In genomic region chr14:93030761-93031160, GRCh38 we compare ENCODE assay signal across 21 cellular contexts.
A peak's percentile ranks its signal among the peaks of the same experiment; 100 is the strongest.
DNase-seq lines count a peak whose midpoint lies in the region; ATAC-seq and TF ChIP-seq lines count a peak whose summit lies in the region.
"Had no signal": no experiment of that assay in that cellular context is flagged by ENCODE, and none has a peak within 500 bp of the region (broad histone marks: within the 10 kb centered on the region; RNA-seq: fewer than 3 reads in every experiment).

No MANE protein-coding gene starts in this region.

- H3K4me3 ChIP-seq in BLaER1 treated with 17β-estradiol and CSF1 and Interleukin-3, amounts not matched to agents 10 nM and 100 nM, result no peak overlapping the region
- H3K4me3 ChIP-seq in esophagus muscularis mucosa (no peak overlapping the region), osteoblast (ENCODE audit: insufficient read depth, low read length) (no peak overlapping the region), suprapubic skin (no peak overlapping the region)

- no peaks in the 10 kb centered on the region for H3K79me2 ChIP-seq in osteoblast (ENCODE audit: insufficient read depth, low read length)

- no peak overlapping the region for H3K9ac ChIP-seq in BLaER1 treated with 17β-estradiol and CSF1 and Interleukin-3, amounts not matched to agents 10 nM and 100 nM

- POLR2A ChIA-PET in RWPE1 (lab: Yijun Ruan, JAX; ENCODE audit: low non-redundant PET), result no interaction called here

- 0 out of 22 replicates have a peak, but pooled peaks cover 0 to 5% (median 0%) of the 10 kb centered on the region in 11 experiments for H3K36me3 ChIP-seq in BLaER1 treated with 17β-estradiol and CSF1 and Interleukin-3, amounts not matched to agents 10 nM and 100 nM
- H3K36me3 ChIP-seq in esophagus muscularis mucosa (no peaks in the 10 kb centered on the region), osteoblast (ENCODE audit: insufficient read depth, low read length) (no peaks in the 10 kb centered on the region), suprapubic skin (no peaks in the 10 kb centered on the region)

- CTCF ChIA-PET in RWPE1 (lab: Yijun Ruan, JAX), result no interaction called here

- H3K4me1 ChIP-seq in BLaER1 treated with 17β-estradiol and CSF1 and Interleukin-3, amounts not matched to agents 10 nM and 100 nM, result peaks cover 75 to 89% (median 84%) of the 10 kb centered on the region in 10 experiments
- H3K4me1 ChIP-seq in esophagus muscularis mucosa (peaks cover 67 to 87% (median 84%) of the 10 kb centered on the region in 4 donors), osteoblast (ENCODE audit: insufficient read depth, low read length) (peaks cover 14% of the 10 kb centered on the region), suprapubic skin (peaks cover 32% of the 10 kb centered on the region)

- H3K4me2 ChIP-seq in BLaER1 treated with 17β-estradiol and CSF1 and Interleukin-3, amounts not matched to agents 10 nM and 100 nM, result peak overlapping the region in 9 of 11 experiments; percentile 12 to 94 (median 87); a peak in 10 of 22 replicates
- H3K4me2 ChIP-seq in osteoblast (ENCODE audit: insufficient read depth, low read length), result no peak overlapping the region

- DNase-seq in RWPE1 (ENCODE audit: low spot score), result no peak
- DNase-seq in esophagus muscularis mucosa (ENCODE audit: extremely low spot score), result no peak
- DNase-seq in osteoblast (ENCODE audit: insufficient read length, low spot score, missing footprints), result peak; percentile 39
- DNase-seq in DMS53 treated with DMSO at 0.1 percent for 48 hours (lab: John Stamatoyannopoulos, UW; ENCODE audit: unreplicated experiment), result no peak
- DNase-seq in pons (ENCODE audit: low spot score), result no peak
- no peak for DNase-seq in suprapubic skin (ENCODE audit: low spot score in 2 of 2)
- DNase-seq: ACHN; CD8-positive, alpha-beta memory T cell; DMS79 treated with DMSO at 0.1 percent for 48 hours; GOT3; Karpas-422; MM.1S; NCI-H1092 treated with DMSO at 0.1 percent for 48 hours; NCI-H1694; NCI-H2107; NCI-H226; NCI-H526; SHP77 had no signal

- ATAC-seq in GM18907 (IDR thresholded peaks at IDR 0.05; ENCODE audit: unreplicated experiment), result no peak
- ATAC-seq: SK-N-SH treated with all-trans-retinoic acid at 6 μM for 48 hours had no signal

- TF ChIP-seq EP300 in esophagus muscularis mucosa (IDR thresholded peaks at IDR 0.05) (no peak), suprapubic skin (IDR thresholded peaks at IDR 0.05) (no peak)

- H3K9me3 ChIP-seq in BLaER1 treated with 17β-estradiol and CSF1 and Interleukin-3, amounts not matched to agents 10 nM and 100 nM (replicated peaks in 1 of 11), result no peaks in the 10 kb centered on the region
- H3K9me3 ChIP-seq in esophagus muscularis mucosa, result no peaks in the 10 kb centered on the region
- no peaks in the 10 kb centered on the region for H3K9me3 ChIP-seq in osteoblast (ENCODE audit: low read depth, low read length)
- no peaks in the 10 kb centered on the region for H3K9me3 ChIP-seq in suprapubic skin

- 88% methylated on average over 10 of the region's 10 CpGs for WGBS in esophagus muscularis mucosa
- 93% methylated on average over 10 of the region's 10 CpGs for WGBS in suprapubic skin

- intact Hi-C loops in esophagus muscularis mucosa (cut with DNase I), result loop anchor here (10.0 kb wide), 1 partner anchor 84 kb away; the partner anchor contains the start of gene ITPK1

- no peak overlapping the region; a peak in 1 of 22 replicates for H3K27ac ChIP-seq in BLaER1 treated with 17β-estradiol and CSF1 and Interleukin-3, amounts not matched to agents 10 nM and 100 nM
- H3K27ac ChIP-seq in RWPE1 (0 out of 2 replicates have a peak overlapping the region, but pooled peaks have one; percentile 0), esophagus muscularis mucosa (replicated peaks in 1 of 4) (peak overlapping the region; percentile 10 to 45 (median 32)), osteoblast (ENCODE audit: low read depth, low read length) (no peak overlapping the region), suprapubic skin (no peak overlapping the region)

- H2AFZ ChIP-seq in osteoblast (ENCODE audit: low read length), result no peak overlapping the region

- peaks cover 48 to 99% (median 86%) of the 10 kb centered on the region in 11 experiments; a peak in 21 of 22 replicates for H4K20me1 ChIP-seq in BLaER1 treated with 17β-estradiol and CSF1 and Interleukin-3, amounts not matched to agents 10 nM and 100 nM
- H4K20me1 ChIP-seq in osteoblast (ENCODE audit: insufficient read depth, low read length), result peaks cover 17% of the 10 kb centered on the region

- TF ChIP-seq CTCF in RWPE1 (conservative IDR thresholded peaks at IDR 0.05; ENCODE audit: low read depth), result no peak
- no peak for TF ChIP-seq CTCF in esophagus muscularis mucosa (IDR thresholded peaks at IDR 0.05)
- TF ChIP-seq CTCF in osteoblast (IDR thresholded peaks at IDR 0.05; ENCODE audit: extremely low read depth, low read depth, low read length), result no peak
- no peak for TF ChIP-seq CTCF in suprapubic skin (IDR thresholded peaks at IDR 0.05)

- no peaks in the 10 kb centered on the region for H3K27me3 ChIP-seq in BLaER1 treated with 17β-estradiol and CSF1 and Interleukin-3, amounts not matched to agents 10 nM and 100 nM
- no peaks in the 10 kb centered on the region for H3K27me3 ChIP-seq in esophagus muscularis mucosa
- H3K27me3 ChIP-seq in osteoblast (ENCODE audit: insufficient read depth, low read length), result no peaks in the 10 kb centered on the region
- no peaks in the 10 kb centered on the region for H3K27me3 ChIP-seq in suprapubic skin

- no peak for TF ChIP-seq POLR2A in esophagus muscularis mucosa (IDR thresholded peaks at IDR 0.05; ENCODE audit: low read depth)
- TF ChIP-seq POLR2A in suprapubic skin (IDR thresholded peaks at IDR 0.05), result no peak

Comparison
In these comparisons a context has a peak if more than half of its experiments do, and no peak if none do; other contexts are left out.
1. H3K27ac ChIP-seq: peak in RWPE1 (single experiment) and esophagus muscularis mucosa (4 of 4); none in BLaER1 treated with 17β-estradiol and CSF1 and Interleukin-3, amounts not matched to agents 10 nM and 100 nM (0 of 11), osteoblast (single experiment) and suprapubic skin (single experiment).